Comparison of ENCODE assay signal across 1 cellular context in the genomic region with DNA sequence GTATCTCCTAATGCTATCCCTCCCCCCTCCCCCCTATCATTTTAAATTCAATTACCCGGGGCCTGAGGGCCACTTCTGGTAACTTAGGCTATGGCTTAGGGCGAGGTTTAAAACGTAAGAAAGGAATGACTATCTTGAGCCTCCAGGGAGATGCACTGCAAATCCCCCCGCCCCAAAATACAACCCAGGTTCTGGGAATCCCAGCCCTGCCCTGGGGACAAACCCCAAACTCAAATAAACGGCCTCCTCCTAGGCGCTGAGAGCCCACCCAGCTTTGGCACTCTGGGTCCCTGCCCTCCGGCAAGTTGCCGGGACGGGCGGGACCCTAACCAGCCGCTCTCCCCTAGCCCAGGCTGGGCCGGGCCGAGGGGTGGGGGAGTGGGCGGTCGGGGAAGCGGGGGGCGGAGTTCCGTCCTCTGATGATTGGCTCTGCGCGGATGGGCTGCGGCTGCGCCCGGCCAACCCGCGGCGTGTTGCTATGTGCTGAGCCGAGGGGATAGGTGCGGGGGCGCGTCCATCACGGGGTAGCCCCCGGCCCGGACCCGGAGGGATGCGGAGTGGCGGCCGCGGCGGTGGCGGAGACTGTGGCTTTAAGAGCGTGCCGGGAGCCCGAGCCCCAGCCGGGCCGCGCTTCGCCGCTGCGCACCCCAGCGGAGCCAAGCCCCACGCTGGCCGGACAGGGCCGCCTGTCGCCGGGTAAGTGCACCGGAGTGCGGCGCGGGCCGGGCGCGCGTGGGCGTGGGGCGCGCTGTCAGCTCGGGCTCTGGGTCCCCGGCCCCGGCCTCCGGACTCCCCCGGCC.
TF ChIP-seq lines count a peak whose summit lies in the region.

YPEL2 (plus strand) TSS at position 527 of the 800 bp plus-strand sequence. CDS start 21,755 bp downstream, outside the sequence.

TF ChIP-seq in HepG2, 621 proteins besides CTCF, POLR2A, EP300 and RAD21 (continued from another document and continues in another):
- TF ChIP-seq, protein P1, sequence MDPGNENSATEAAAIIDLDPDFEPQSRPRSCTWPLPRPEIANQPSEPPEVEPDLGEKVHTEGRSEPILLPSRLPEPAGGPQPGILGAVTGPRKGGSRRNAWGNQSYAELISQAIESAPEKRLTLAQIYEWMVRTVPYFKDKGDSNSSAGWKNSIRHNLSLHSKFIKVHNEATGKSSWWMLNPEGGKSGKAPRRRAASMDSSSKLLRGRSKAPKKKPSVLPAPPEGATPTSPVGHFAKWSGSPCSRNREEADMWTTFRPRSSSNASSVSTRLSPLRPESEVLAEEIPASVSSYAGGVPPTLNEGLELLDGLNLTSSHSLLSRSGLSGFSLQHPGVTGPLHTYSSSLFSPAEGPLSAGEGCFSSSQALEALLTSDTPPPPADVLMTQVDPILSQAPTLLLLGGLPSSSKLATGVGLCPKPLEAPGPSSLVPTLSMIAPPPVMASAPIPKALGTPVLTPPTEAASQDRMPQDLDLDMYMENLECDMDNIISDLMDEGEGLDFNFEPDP (CRISPR knock-in tag; conservative IDR thresholded peaks at IDR 0.05), result no peak
- TF ChIP-seq ZNF550 (CRISPR knock-in tag; IDR thresholded peaks at IDR 0.05; ENCODE audit: borderline replicate concordance) (no peak), ATF7-NPFF (CRISPR knock-in tag; IDR thresholded peaks at IDR 0.05; ENCODE audit: low read depth) (peak; percentile 46; the same call in 1 of the 2 replicates), ZBTB26 (CRISPR knock-in tag; IDR thresholded peaks at IDR 0.05; ENCODE audit: borderline replicate concordance) (no peak), EZH2 (conservative IDR thresholded peaks at IDR 0.05; ENCODE audit: low read depth, low read length) (no peak), ARID2 (CRISPR knock-in tag; IDR thresholded peaks at IDR 0.05; ENCODE audit: borderline replicate concordance) (no peak), MXD3 (CRISPR knock-in tag; IDR thresholded peaks at IDR 0.05) (no peak), HIVEP1 (CRISPR knock-in tag; IDR thresholded peaks at IDR 0.05) (no peak), SOX13 (IDR thresholded peaks at IDR 0.05) (no peak), SOX13 (CRISPR knock-in tag; conservative IDR thresholded peaks at IDR 0.05 in 1 of 2, IDR thresholded peaks at IDR 0.05 in 1 of 2) (no peak; a peak in 1 of 4 replicates), ZNF605 (CRISPR knock-in tag; IDR thresholded peaks at IDR 0.05) (no peak), GTF2F1 (IDR thresholded peaks at IDR 0.05; ENCODE audit: low read length) (no peak), ZNF292 (CRISPR knock-in tag; IDR thresholded peaks at IDR 0.05; ENCODE audit: borderline replicate concordance, low read depth) (no peak), THYN1 (CRISPR knock-in tag; IDR thresholded peaks at IDR 0.05; ENCODE audit: borderline replicate concordance, low read depth) (no peak), XRCC5 (optimal IDR thresholded peaks at IDR 0.05; ENCODE audit: low read length) (no peak), TIGD3 (CRISPR knock-in tag; IDR thresholded peaks at IDR 0.05; ENCODE audit: borderline replicate concordance) (no peak), ZNF564 (CRISPR knock-in tag; IDR thresholded peaks at IDR 0.05) (no peak), U2AF2 (IDR thresholded peaks at IDR 0.05; ENCODE audit: low read depth, low read length) (no peak)
- TF ChIP-seq, protein P2, sequence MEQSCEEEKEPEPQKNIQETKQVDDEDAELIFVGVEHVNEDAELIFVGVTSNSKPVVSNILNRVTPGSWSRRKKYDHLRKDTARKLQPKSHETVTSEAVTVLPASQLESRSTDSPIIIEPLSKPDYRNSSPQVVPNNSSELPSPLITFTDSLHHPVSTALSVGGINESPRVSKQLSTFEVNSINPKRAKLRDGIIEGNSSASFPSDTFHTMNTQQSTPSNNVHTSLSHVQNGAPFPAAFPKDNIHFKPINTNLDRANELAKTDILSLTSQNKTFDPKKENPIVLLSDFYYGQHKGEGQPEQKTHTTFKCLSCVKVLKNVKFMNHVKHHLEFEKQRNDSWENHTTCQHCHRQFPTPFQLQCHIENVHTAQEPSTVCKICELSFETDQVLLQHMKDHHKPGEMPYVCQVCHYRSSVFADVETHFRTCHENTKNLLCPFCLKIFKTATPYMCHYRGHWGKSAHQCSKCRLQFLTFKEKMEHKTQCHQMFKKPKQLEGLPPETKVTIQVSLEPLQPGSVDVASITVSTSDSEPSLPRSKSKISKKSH (CRISPR knock-in tag; IDR thresholded peaks at IDR 0.05; ENCODE audit: borderline replicate concordance), result no peak
- TF ChIP-seq, protein P3, sequence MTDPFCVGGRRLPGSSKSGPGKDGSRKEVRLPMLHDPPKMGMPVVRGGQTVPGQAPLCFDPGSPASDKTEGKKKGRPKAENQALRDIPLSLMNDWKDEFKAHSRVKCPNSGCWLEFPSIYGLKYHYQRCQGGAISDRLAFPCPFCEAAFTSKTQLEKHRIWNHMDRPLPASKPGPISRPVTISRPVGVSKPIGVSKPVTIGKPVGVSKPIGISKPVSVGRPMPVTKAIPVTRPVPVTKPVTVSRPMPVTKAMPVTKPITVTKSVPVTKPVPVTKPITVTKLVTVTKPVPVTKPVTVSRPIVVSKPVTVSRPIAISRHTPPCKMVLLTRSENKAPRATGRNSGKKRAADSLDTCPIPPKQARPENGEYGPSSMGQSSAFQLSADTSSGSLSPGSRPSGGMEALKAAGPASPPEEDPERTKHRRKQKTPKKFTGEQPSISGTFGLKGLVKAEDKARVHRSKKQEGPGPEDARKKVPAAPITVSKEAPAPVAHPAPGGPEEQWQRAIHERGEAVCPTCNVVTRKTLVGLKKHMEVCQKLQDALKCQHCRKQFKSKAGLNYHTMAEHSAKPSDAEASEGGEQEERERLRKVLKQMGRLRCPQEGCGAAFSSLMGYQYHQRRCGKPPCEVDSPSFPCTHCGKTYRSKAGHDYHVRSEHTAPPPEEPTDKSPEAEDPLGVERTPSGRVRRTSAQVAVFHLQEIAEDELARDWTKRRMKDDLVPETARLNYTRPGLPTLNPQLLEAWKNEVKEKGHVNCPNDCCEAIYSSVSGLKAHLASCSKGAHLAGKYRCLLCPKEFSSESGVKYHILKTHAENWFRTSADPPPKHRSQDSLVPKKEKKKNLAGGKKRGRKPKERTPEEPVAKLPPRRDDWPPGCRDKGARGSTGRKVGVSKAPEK (CRISPR knock-in tag; IDR thresholded peaks at IDR 0.05; ENCODE audit: borderline replicate concordance), result no peak
- TF ChIP-seq, protein P4, sequence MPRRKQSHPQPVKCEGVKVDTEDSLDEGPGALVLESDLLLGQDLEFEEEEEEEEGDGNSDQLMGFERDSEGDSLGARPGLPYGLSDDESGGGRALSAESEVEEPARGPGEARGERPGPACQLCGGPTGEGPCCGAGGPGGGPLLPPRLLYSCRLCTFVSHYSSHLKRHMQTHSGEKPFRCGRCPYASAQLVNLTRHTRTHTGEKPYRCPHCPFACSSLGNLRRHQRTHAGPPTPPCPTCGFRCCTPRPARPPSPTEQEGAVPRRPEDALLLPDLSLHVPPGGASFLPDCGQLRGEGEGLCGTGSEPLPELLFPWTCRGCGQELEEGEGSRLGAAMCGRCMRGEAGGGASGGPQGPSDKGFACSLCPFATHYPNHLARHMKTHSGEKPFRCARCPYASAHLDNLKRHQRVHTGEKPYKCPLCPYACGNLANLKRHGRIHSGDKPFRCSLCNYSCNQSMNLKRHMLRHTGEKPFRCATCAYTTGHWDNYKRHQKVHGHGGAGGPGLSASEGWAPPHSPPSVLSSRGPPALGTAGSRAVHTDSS (CRISPR knock-in tag; conservative IDR thresholded peaks at IDR 0.05), result no peak
- TF ChIP-seq, protein P5, sequence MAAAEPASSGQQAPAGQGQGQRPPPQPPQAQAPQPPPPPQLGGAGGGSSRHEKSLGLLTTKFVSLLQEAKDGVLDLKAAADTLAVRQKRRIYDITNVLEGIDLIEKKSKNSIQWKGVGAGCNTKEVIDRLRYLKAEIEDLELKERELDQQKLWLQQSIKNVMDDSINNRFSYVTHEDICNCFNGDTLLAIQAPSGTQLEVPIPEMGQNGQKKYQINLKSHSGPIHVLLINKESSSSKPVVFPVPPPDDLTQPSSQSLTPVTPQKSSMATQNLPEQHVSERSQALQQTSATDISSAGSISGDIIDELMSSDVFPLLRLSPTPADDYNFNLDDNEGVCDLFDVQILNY (CRISPR knock-in tag; conservative IDR thresholded peaks at IDR 0.05), result no peak; the same call in 1 of the 2 replicates
- TF ChIP-seq, protein P6, sequence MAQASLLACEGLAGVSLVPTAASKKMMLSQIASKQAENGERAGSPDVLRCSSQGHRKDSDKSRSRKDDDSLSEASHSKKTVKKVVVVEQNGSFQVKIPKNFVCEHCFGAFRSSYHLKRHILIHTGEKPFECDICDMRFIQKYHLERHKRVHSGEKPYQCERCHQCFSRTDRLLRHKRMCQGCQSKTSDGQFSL (CRISPR knock-in tag; IDR thresholded peaks at IDR 0.05), result no peak
- TF ChIP-seq, protein P7, sequence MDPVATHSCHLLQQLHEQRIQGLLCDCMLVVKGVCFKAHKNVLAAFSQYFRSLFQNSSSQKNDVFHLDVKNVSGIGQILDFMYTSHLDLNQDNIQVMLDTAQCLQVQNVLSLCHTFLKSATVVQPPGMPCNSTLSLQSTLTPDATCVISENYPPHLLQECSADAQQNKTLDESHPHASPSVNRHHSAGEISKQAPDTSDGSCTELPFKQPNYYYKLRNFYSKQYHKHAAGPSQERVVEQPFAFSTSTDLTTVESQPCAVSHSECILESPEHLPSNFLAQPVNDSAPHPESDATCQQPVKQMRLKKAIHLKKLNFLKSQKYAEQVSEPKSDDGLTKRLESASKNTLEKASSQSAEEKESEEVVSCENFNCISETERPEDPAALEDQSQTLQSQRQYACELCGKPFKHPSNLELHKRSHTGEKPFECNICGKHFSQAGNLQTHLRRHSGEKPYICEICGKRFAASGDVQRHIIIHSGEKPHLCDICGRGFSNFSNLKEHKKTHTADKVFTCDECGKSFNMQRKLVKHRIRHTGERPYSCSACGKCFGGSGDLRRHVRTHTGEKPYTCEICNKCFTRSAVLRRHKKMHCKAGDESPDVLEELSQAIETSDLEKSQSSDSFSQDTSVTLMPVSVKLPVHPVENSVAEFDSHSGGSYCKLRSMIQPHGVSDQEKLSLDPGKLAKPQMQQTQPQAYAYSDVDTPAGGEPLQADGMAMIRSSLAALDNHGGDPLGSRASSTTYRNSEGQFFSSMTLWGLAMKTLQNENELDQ (CRISPR knock-in tag; IDR thresholded peaks at IDR 0.05; ENCODE audit: borderline replicate concordance), result no peak
- TF ChIP-seq, protein P8, sequence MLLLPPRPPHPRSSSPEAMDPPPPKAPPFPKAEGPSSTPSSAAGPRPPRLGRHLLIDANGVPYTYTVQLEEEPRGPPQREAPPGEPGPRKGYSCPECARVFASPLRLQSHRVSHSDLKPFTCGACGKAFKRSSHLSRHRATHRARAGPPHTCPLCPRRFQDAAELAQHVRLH (CRISPR knock-in tag; IDR thresholded peaks at IDR 0.05; ENCODE audit: borderline replicate concordance, low read depth), result peak; percentile 50; the same call in 1 of the 2 replicates
- TF ChIP-seq, protein P9, sequence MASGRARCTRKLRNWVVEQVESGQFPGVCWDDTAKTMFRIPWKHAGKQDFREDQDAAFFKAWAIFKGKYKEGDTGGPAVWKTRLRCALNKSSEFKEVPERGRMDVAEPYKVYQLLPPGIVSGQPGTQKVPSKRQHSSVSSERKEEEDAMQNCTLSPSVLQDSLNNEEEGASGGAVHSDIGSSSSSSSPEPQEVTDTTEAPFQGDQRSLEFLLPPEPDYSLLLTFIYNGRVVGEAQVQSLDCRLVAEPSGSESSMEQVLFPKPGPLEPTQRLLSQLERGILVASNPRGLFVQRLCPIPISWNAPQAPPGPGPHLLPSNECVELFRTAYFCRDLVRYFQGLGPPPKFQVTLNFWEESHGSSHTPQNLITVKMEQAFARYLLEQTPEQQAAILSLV (CRISPR knock-in tag; IDR thresholded peaks at IDR 0.05; ENCODE audit: borderline replicate concordance), result no peak
